ENCODE assay signal across 19 cellular contexts in genomic region chr3:169347597-169347996, GRCh38.
DNase-seq lines count a peak whose midpoint lies in the region; ATAC-seq and TF ChIP-seq lines count a peak whose summit lies in the region.
"Had no signal": no experiment of that assay in that cellular context is flagged by ENCODE, and none has a peak within 500 bp of the region (broad histone marks: within the 10 kb centered on the region; RNA-seq: fewer than 3 reads in every experiment).

No MANE protein-coding gene starts in this region.

- intact Hi-C loops in stomach (cut with DNase I; ENCODE audit: low total_unique reads): no loop called here
- intact Hi-C loops in adrenal gland (cut with DNase I): no loop called here

- H3K36me3 ChIP-seq in GM23338 (ENCODE audit: insufficient read depth) (no peaks in the 10 kb centered on the region), SK-N-MC (ENCODE audit: insufficient read depth, low read length) (no peaks in the 10 kb centered on the region), stomach (no peaks in the 10 kb centered on the region), adrenal gland (replicated peaks in 1 of 2) (no peaks in the 10 kb centered on the region)
- H3K36me3 ChIP-seq: BLaER1 treated with 17β-estradiol and CSF1 and Interleukin-3, amounts not matched to agents 10 nM and 100 nM had no signal

- no peaks in the 10 kb centered on the region for H3K27me3 ChIP-seq in GM23338 (ENCODE audit: insufficient read depth)
- H3K27me3 ChIP-seq in foreskin keratinocyte: no peaks in the 10 kb centered on the region
- H3K27me3 ChIP-seq in stomach: no peaks in the 10 kb centered on the region
- H3K27me3 ChIP-seq in adrenal gland: peaks cover 3% of the 10 kb centered on the region

- H3K36me3 Mint-ChIP-seq in GM23338 (ENCODE audit: low read depth): no peaks in the 10 kb centered on the region
- H3K36me3 Mint-ChIP-seq: CD8-positive, alpha-beta T cell; IgD-negative memory B cell had no signal

- no peaks in the 10 kb centered on the region for H3K9me2 ChIP-seq in GM23338 (ENCODE audit: insufficient read depth)

- no peak for DNase-seq in GM23338 (ENCODE audit: low spot score)
- DNase-seq in SK-N-MC (ENCODE audit: low read depth, low spot score): no peak
- no peak for DNase-seq in foreskin keratinocyte
- no peak for DNase-seq in stomach
- DNase-seq in glomerular visceral epithelial cell (ENCODE audit: extremely low spot score): no peak
- DNase-seq in adrenal gland: no peak
- DNase-seq: CD8-positive, alpha-beta T cell; DMS 273 treated with DMSO at 0.1 percent for 48 hours; DMS53; DND-41; EL; H9; KBM-7 had no signal

- H3K9me3 ChIP-seq in SK-N-MC (ENCODE audit: low read depth, low read length) (no peaks in the 10 kb centered on the region), stomach (no peaks in the 10 kb centered on the region), adrenal gland (replicated peaks in 1 of 3) (no peaks in the 10 kb centered on the region)
- H3K9me3 ChIP-seq: BLaER1 treated with 17β-estradiol and CSF1 and Interleukin-3, amounts not matched to agents 10 nM and 100 nM had no signal

- no peak overlapping the region for H3K27ac Mint-ChIP-seq in GM23338
- H3K27ac Mint-ChIP-seq: B cell; CD8-positive, alpha-beta T cell; H9; IgD-negative memory B cell had no signal

- no peaks in the 10 kb centered on the region for H4K20me1 ChIP-seq in GM23338 (replicated peaks; ENCODE audit: insufficient read depth)
- H4K20me1 ChIP-seq: BLaER1 treated with 17β-estradiol and CSF1 and Interleukin-3, amounts not matched to agents 10 nM and 100 nM had no signal

- WGBS in stomach, 5 donors: 84 to 89% (median 88%) methylated on average over 4 of the region's 4 CpGs
- 73 to 80% (median 77%) methylated on average over 4 of the region's 4 CpGs for WGBS in adrenal gland, 4 donors

- H3K4me1 ChIP-seq in GM23338 (ENCODE audit: insufficient read depth) (peaks cover 38% of the 10 kb centered on the region), foreskin keratinocyte (peaks cover 35% of the 10 kb centered on the region), stomach (peaks cover 0 to 63% (median 35%) of the 10 kb centered on the region in 4 donors), adrenal gland (replicated peaks in 1 of 2) (no peaks in the 10 kb centered on the region)

- H3K4me3 ChIP-seq in GM23338: no peak overlapping the region
- H3K4me3 ChIP-seq in SK-N-MC: peak overlapping the region; percentile 56
- no peak overlapping the region for H3K4me3 ChIP-seq in stomach
- no peak overlapping the region for H3K4me3 ChIP-seq in adrenal gland
- H3K4me3 ChIP-seq: BLaER1 treated with 17β-estradiol and CSF1 and Interleukin-3, amounts not matched to agents 10 nM and 100 nM had no signal

- no peaks in the 10 kb centered on the region for H3K27me3 Mint-ChIP-seq in GM23338 (ENCODE audit: insufficient read depth, low read depth, poor library complexity)

- TF ChIP-seq POLR2A in stomach (IDR thresholded peaks at IDR 0.05) (no peak), adrenal gland (IDR thresholded peaks at IDR 0.05) (no peak)

- no peak overlapping the region for H2AFZ ChIP-seq in GM23338

- H3K27ac ChIP-seq in GM23338 (ENCODE audit: low read depth): no peak overlapping the region
- peak overlapping the region; percentile 85 for H3K27ac ChIP-seq in SK-N-MC
- peak overlapping the region; percentile 98 for H3K27ac ChIP-seq in foreskin keratinocyte
- peak overlapping the region in 4 of 5 donors; percentile 69 to 83 (median 79) for H3K27ac ChIP-seq in stomach
- no peak overlapping the region for H3K27ac ChIP-seq in adrenal gland
- H3K27ac ChIP-seq: BLaER1 treated with 17β-estradiol and CSF1 and Interleukin-3, amounts not matched to agents 10 nM and 100 nM had no signal

- TF ChIP-seq CTCF in GM23338 (conservative IDR thresholded peaks at IDR 0.05; ENCODE audit: low read depth in 2 of 2) (no peak), foreskin keratinocyte (conservative IDR thresholded peaks at IDR 0.05) (no peak), stomach (IDR thresholded peaks at IDR 0.05) (no peak), adrenal gland (IDR thresholded peaks at IDR 0.05) (no peak)

- peaks cover 46% of the 10 kb centered on the region for H3K4me1 Mint-ChIP-seq in GM23338
- H3K4me1 Mint-ChIP-seq: B cell, IgD-negative memory B cell had no signal

- no peaks in the 10 kb centered on the region for H3F3A ChIP-seq in GM23338 (replicated peaks; ENCODE audit: low read depth)

- no peak for TF ChIP-seq EP300 in stomach (IDR thresholded peaks at IDR 0.05)

- H3K79me2 ChIP-seq in GM23338 (replicated peaks; ENCODE audit: insufficient read depth): no peaks in the 10 kb centered on the region

- H3K9ac ChIP-seq in SK-N-MC (ENCODE audit: insufficient read length): no peak overlapping the region
- H3K9ac ChIP-seq: BLaER1 treated with 17β-estradiol and CSF1 and Interleukin-3, amounts not matched to agents 10 nM and 100 nM had no signal

- no peak overlapping the region for H3K4me3 Mint-ChIP-seq in GM23338
- H3K4me3 Mint-ChIP-seq: B cell; CD8-positive, alpha-beta T cell; H9; IgD-negative memory B cell had no signal

- ATAC-seq in GM23338: no peak
- ATAC-seq in foreskin keratinocyte: no peak
- no peak for ATAC-seq in HG02798 (IDR thresholded peaks at IDR 0.05; ENCODE audit: poor library complexity, unreplicated experiment)
- no peak for ATAC-seq in GM19035 (IDR thresholded peaks at IDR 0.05; ENCODE audit: unreplicated experiment)
- ATAC-seq: CD8-positive, alpha-beta T cell; HepG2 had no signal

- no peaks in the 10 kb centered on the region for H3K9me3 Mint-ChIP-seq in GM23338
- H3K9me3 Mint-ChIP-seq: CD8-positive, alpha-beta T cell; H9 had no signal

- H3K4me2 ChIP-seq in GM23338: peak overlapping the region; percentile 3; the same call in 1 of the 2 replicates
- H3K4me2 ChIP-seq: BLaER1 treated with 17β-estradiol and CSF1 and Interleukin-3, amounts not matched to agents 10 nM and 100 nM had no signal

TF ChIP-seq in GM23338, 12 proteins besides CTCF, POLR2A, EP300 and RAD21 (continues in another document):
- TF ChIP-seq ZNF462 (CRISPR knock-in tag; IDR thresholded peaks at IDR 0.05): no peak
- no peak for TF ChIP-seq EZH2phosphoT487 (IDR thresholded peaks at IDR 0.05; ENCODE audit: unreplicated experiment)
- no peak for TF ChIP-seq CREB1 (CRISPR knock-in tag; IDR thresholded peaks at IDR 0.05; ENCODE audit: low read depth)
- no peak for TF ChIP-seq ZNF114 (CRISPR knock-in tag; IDR thresholded peaks at IDR 0.05)
- TF ChIP-seq ZNF331 (CRISPR knock-in tag; IDR thresholded peaks at IDR 0.05; ENCODE audit: low read depth): no peak

Comparison
In these comparisons a context has a peak if more than half of its experiments do, and no peak if none do; other contexts are left out.
1. H3K27ac ChIP-seq: peak in SK-N-MC (single experiment), foreskin keratinocyte (single experiment) and stomach (4 of 5); none in GM23338 (single experiment) and adrenal gland (0 of 5).